ENCODE assay signal across 7 cellular contexts in the genomic region with DNA sequence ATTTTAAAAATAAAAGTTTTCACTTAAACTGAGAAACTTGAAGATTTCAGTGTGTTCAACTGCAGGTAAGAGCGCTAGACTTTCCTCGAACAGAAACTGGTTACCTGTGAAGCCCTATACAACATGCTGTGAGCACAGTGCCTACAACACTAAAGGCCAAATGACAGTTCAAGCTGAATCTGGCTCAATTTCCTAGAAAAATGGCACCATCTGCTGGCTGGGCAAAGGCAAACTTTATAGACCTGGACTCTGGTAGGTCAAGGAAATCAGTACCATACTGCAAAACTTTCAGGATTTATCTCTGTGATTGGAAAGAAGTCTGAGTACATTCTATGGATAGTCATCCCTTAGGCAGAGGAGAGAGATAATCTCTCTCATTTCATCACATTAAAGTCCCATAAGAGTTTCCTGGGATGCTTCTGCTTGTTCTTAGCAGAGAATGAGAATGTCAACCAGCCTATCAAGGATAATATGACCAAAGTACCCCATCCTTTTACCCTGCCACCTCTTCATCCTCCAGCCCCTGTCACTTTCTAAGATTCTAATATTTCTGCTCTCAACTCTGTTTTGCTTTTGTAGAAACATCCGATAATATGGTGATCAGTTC. TPM values are rescaled to one million over a fixed set of nuclear protein-coding genes. Genes with fewer than 3 reads are reported as not detected.
A peak's percentile ranks its signal among the peaks of the same experiment; 100 is the strongest.
DNase-seq lines count a peak whose midpoint lies in the region; FAIRE-seq and TF ChIP-seq lines count a peak whose summit lies in the region.

No MANE protein-coding gene starts in this region.

- WGBS in esophagus squamous epithelium, 2 donors, result 59 to 64% methylated on average over 3 of the region's 3 CpGs

- H3K4me1 ChIP-seq in Peyer's patch (no peaks in the 10 kb centered on the region), esophagus squamous epithelium (no peaks in the 10 kb centered on the region)

- no peaks in the 10 kb centered on the region for H3K27me3 ChIP-seq in Peyer's patch
- H3K27me3 ChIP-seq in esophagus squamous epithelium, result peaks cover 0 to 12% (median 0%) of the 10 kb centered on the region in 4 donors

- intact Hi-C loops in esophagus squamous epithelium (cut with DNase I), result no loop called here

- H3K4me3 ChIP-seq in Peyer's patch, result no peak overlapping the region
- no peak overlapping the region for H3K4me3 ChIP-seq in esophagus squamous epithelium

- no peak overlapping the region for H3K27ac ChIP-seq in Peyer's patch
- H3K27ac ChIP-seq in esophagus squamous epithelium, result no peak overlapping the region

- FAIRE-seq in HTR-8/SVneo (lab: Jason Lieb, UNC), result no peak

- TF ChIP-seq POLR2A in Peyer's patch (IDR thresholded peaks at IDR 0.05) (no peak), esophagus squamous epithelium (IDR thresholded peaks at IDR 0.05) (no peak)

- H3K9me3 ChIP-seq in Peyer's patch, result no peaks in the 10 kb centered on the region
- H3K9me3 ChIP-seq in esophagus squamous epithelium, result no peaks in the 10 kb centered on the region

- no peaks in the 10 kb centered on the region for H3K36me3 ChIP-seq in Peyer's patch
- no peaks in the 10 kb centered on the region for H3K36me3 ChIP-seq in esophagus squamous epithelium

- DNase-seq in GM10266 (ENCODE audit: extremely low spot score) (peak; percentile 32), HTR-8/SVneo (ENCODE audit: insufficient read length, low spot score) (peak; percentile 58), Peyer's patch (peak in 1 of 3 donors; percentile 73), esophagus squamous epithelium (lab: John Stamatoyannopoulos, UW) (no peak), pons (ENCODE audit: low spot score) (peak; percentile 89)
- no peak for DNase-seq in activated effector memory CD4-positive, alpha-beta T cell treated with Interleukin-2 at 50 U/mL for 16 hours
- DNase-seq in activated naive CD4-positive, alpha-beta T cell treated with anti-CD3 and anti-CD28 coated beads, Interleukin-2, amount 50 U/mL, for 16 hours, result no peak

- TF ChIP-seq CTCF in GM10266 (IDR thresholded peaks at IDR 0.05; ENCODE audit: control insufficient read depth, insufficient read depth, low read depth, missing control alignments) (peak; percentile 52), Peyer's patch (IDR thresholded peaks at IDR 0.05) (peak in 4 of 6 experiments; percentile 26 to 86 (median 76)), esophagus squamous epithelium (IDR thresholded peaks at IDR 0.05) (peak in 5 of 6 experiments; percentile 15 to 51 (median 35))

RNA-seq across cellular contexts. Expression of a gene that starts 31.8 kb away (rescaled TPM):
- not detected for total RNA-seq in Peyer's patch
- total RNA-seq in esophagus squamous epithelium, result not detected

Comparison
In these comparisons a context has a peak if more than half of its experiments do, and no peak if none do; other contexts are left out.
1. DNase-seq: peak in GM10266 (single experiment), HTR-8/SVneo (single experiment) and pons (single experiment); none in esophagus squamous epithelium (single experiment), activated effector memory CD4-positive, alpha-beta T cell treated with Interleukin-2 at 50 U/mL for 16 hours (single experiment) and activated naive CD4-positive, alpha-beta T cell treated with anti-CD3 and anti-CD28 coated beads, Interleukin-2, amount 50 U/mL, for 16 hours (single experiment).
2. Peak in every context shown above with its lines, with median percentiles within 50 percentile points of each other: CTCF ChIP-seq.